ENCODE assay signal across 1 cellular context in genomic region chr12:124053855-124054254, GRCh38.
TF ChIP-seq lines count a peak whose summit lies in the region.

No MANE protein-coding gene starts in this region.

TF ChIP-seq in HepG2, 621 proteins besides CTCF, POLR2A, EP300 and RAD21 (continued from another document):
- no peak for TF ChIP-seq ZBTB40 (IDR thresholded peaks at IDR 0.05)
- TF ChIP-seq ZBTB40 (CRISPR knock-in tag; IDR thresholded peaks at IDR 0.05), result no peak
TF ChIP-seq in HepG2: peak in this region for 6.
